Comparison of ENCODE assay signal across 9 cellular contexts in genomic region chr22:31206896-31207687, GRCh38. TPM values are rescaled to one million over a fixed set of nuclear protein-coding genes. Genes with fewer than 3 reads are reported as not detected.
A peak's percentile ranks its signal among the peaks of the same experiment; 100 is the strongest.
DNase-seq lines count a peak whose midpoint lies in the region; ATAC-seq and TF ChIP-seq lines count a peak whose summit lies in the region.
"Had no signal": no experiment of that assay in that cellular context is flagged by ENCODE, and none has a peak within 500 bp of the region (broad histone marks: within the 10 kb centered on the region; RNA-seq: fewer than 3 reads in every experiment).

No MANE protein-coding gene starts in this region.

- 38 to 61% methylated on average over 8 of the region's 8 CpGs for WGBS in esophagus squamous epithelium, 2 donors

- CTCF ChIA-PET in PC-3 (lab: Charles Lee): interaction anchor here (0.5 to 0.7 kb wide), 2 partner anchors 100 to 260 kb away, joined by 3 to 5 read pairs; partner anchors contain the start of gene SELENOM

- H3K9ac ChIP-seq in PC-3 (ENCODE audit: low read length): no peak overlapping the region

- intact Hi-C loops in PC-3 (cut with micrococcal nuclease): no loop called here
- intact Hi-C loops in esophagus squamous epithelium (cut with DNase I): no loop called here

- H3K4me3 ChIP-seq in PC-3 (ENCODE audit: low read length): no peak overlapping the region
- H3K4me3 ChIP-seq in esophagus squamous epithelium: no peak overlapping the region
- H3K4me3 ChIP-seq in skin epidermis: no peak overlapping the region

- H3K9me3 ChIP-seq in PC-3 (ENCODE audit: low read length) (no peaks in the 10 kb centered on the region), esophagus squamous epithelium (no peaks in the 10 kb centered on the region)

- H3K27me3 ChIP-seq in PC-3 (ENCODE audit: low read length) (no peaks in the 10 kb centered on the region), esophagus squamous epithelium (no peaks in the 10 kb centered on the region)

- POLR2A ChIA-PET in PC-3 (lab: Charles Lee; ENCODE audit: unreplicated experiment): interaction anchor here (0.5 to 0.6 kb wide), 2 partner anchors 18 to 103 kb away, joined by 4 to 5 read pairs; no protein-coding TSS in a partner anchor

- TF ChIP-seq CTCF in PC-3 (conservative IDR thresholded peaks at IDR 0.05; ENCODE audit: low read depth, low read length) (no peak), esophagus squamous epithelium (IDR thresholded peaks at IDR 0.05) (peak in 1 of 6 experiments; percentile 3)

- H3K27ac ChIP-seq in PC-3 (ENCODE audit: low read length) (0 out of 2 replicates have a peak overlapping the region, but pooled peaks have one; percentile 17), esophagus squamous epithelium (peak overlapping the region; percentile 66 to 86 (median 76)), skin epidermis (peak overlapping the region in 17 of 21 experiments; percentile 9 to 74 (median 51))

- H3F3A ChIP-seq in PC-3 (ENCODE audit: low read length, unreplicated experiment): no peaks in the 10 kb centered on the region

- H3K4me1 ChIP-seq in PC-3 (ENCODE audit: insufficient read depth, low read length) (peaks cover 10% of the 10 kb centered on the region), esophagus squamous epithelium (peaks cover 18 to 82% (median 20%) of the 10 kb centered on the region in 3 donors)

- ATAC-seq in PC-3 (peak; percentile 67), HG03378 (IDR thresholded peaks at IDR 0.05; ENCODE audit: unreplicated experiment) (no peak)
- ATAC-seq: HCT116 had no signal

- H4K20me1 ChIP-seq in PC-3 (ENCODE audit: low read length): no peaks in the 10 kb centered on the region

- peak; percentile 36 for DNase-seq in SIG-M5 treated with dmso at 0.1 percent for 504 hours (lab: John Stamatoyannopoulos, UW; ENCODE audit: unreplicated experiment)
- DNase-seq in SIG-M5 (lab: John Stamatoyannopoulos, UW): no peak
- peak; percentile 83 for DNase-seq in PC-3
- no peak for DNase-seq in esophagus squamous epithelium (lab: John Stamatoyannopoulos, UW)
- DNase-seq in COR-L47 (lab: John Stamatoyannopoulos, UW): no peak
- DNase-seq in NCI-H2227 (lab: John Stamatoyannopoulos, UW; ENCODE audit: unreplicated experiment): no peak

- H2AFZ ChIP-seq in PC-3 (ENCODE audit: low read length): no peak overlapping the region

- H3K4me2 ChIP-seq in PC-3 (ENCODE audit: low read length): peak overlapping the region; percentile 39

- H3K79me2 ChIP-seq in PC-3 (ENCODE audit: low read length): no peaks in the 10 kb centered on the region

- BruUV-seq in PC-3 (replicated peaks; lab: Mats Ljungman, UMichigan): no TSS peak

- H3K9me2 ChIP-seq in PC-3 (replicated peaks; ENCODE audit: low read length): no peaks in the 10 kb centered on the region

- no peak for TF ChIP-seq POLR2A in esophagus squamous epithelium (IDR thresholded peaks at IDR 0.05)

- H3K36me3 ChIP-seq in PC-3 (ENCODE audit: low read depth, low read length) (no peaks in the 10 kb centered on the region), esophagus squamous epithelium (peaks cover 0 to 39% (median 3%) of the 10 kb centered on the region in 3 donors)

RNA-seq across cellular contexts. Expression of gene LIMK2, which starts 5.0 kb away (rescaled TPM):
- total RNA-seq in PC-3 (2014; rRNA removed) (13.2 and 17.2 TPM in 2 replicates), esophagus squamous epithelium (100 to 1,000 TPM in 2 of 4 donors, 10 to 100 TPM in 2; 61.8 to 134 (median 109) TPM)

RNA-seq across cellular contexts. Expression of gene RNF185, which starts 47.1 kb away (rescaled TPM):
- total RNA-seq in PC-3 (2014; rRNA removed) (15.3 and 15.8 TPM in 2 replicates), esophagus squamous epithelium (10 to 100 TPM; 20.1 to 34.0 (median 27.5) TPM)

Comparison
In these comparisons a context has a peak if more than half of its experiments do, and no peak if none do; other contexts are left out.
1. DNase-seq: peak in SIG-M5 treated with dmso at 0.1 percent for 504 hours (single experiment) and PC-3 (single experiment); none in SIG-M5 (single experiment), esophagus squamous epithelium (single experiment), COR-L47 (single experiment) and NCI-H2227 (single experiment).
2. H3K27ac ChIP-seq: peak in every context shown above with its lines; median percentile 76 in esophagus squamous epithelium; 51 in skin epidermis; 17 in PC-3.